Comparison of ENCODE assay signal across 20 cellular contexts in genomic region chr6:15950962-15951569, GRCh38.
DNase-seq lines count a peak whose midpoint lies in the region; ATAC-seq and TF ChIP-seq lines count a peak whose summit lies in the region.
"Had no signal": no experiment of that assay in that cellular context is flagged by ENCODE, and none has a peak within 500 bp of the region (broad histone marks: within the 10 kb centered on the region; RNA-seq: fewer than 3 reads in every experiment).

No MANE protein-coding gene starts in this region.

- TF ChIP-seq EP300 in tibial nerve (IDR thresholded peaks at IDR 0.05) = no peak

- no peak overlapping the region for H3K4me3 ChIP-seq in GM12865 (ENCODE audit: low read depth, low read length)
- H3K4me3 ChIP-seq in OCI-LY3 (ENCODE audit: low read length) = no peak overlapping the region
- H3K4me3 ChIP-seq in tibial nerve = no peak overlapping the region
- H3K4me3 ChIP-seq: SK-N-MC had no signal

- H3K27ac ChIP-seq in OCI-LY3 (ENCODE audit: low read length) (no peak overlapping the region), tibial nerve (no peak overlapping the region)
- H3K27ac ChIP-seq: HL-60 had no signal

- no peaks in the 10 kb centered on the region for H3K36me3 ChIP-seq in OCI-LY3 (replicated peaks; ENCODE audit: low read depth, low read length)
- H3K36me3 ChIP-seq in tibial nerve = no peaks in the 10 kb centered on the region
- H3K36me3 ChIP-seq: BE2C had no signal

- H3K27me3 Mint-ChIP-seq in memory B cell = no peaks in the 10 kb centered on the region
- no peaks in the 10 kb centered on the region for H3K27me3 Mint-ChIP-seq in stimulated activated naive CD8-positive, alpha-beta T cell treated with anti-CD3 and anti-CD28 coated beads, Interleukin-15, amount 100 ng/mL, for 72 hours
- H3K27me3 Mint-ChIP-seq: CD4-positive, CD25-positive, alpha-beta regulatory T cell had no signal

- no peak for TF ChIP-seq POLR2A in tibial nerve (IDR thresholded peaks at IDR 0.05)

- peaks cover 37% of the 10 kb centered on the region for H3K4me1 ChIP-seq in OCI-LY3 (ENCODE audit: low read length)
- H3K4me1 ChIP-seq in tibial nerve = peaks cover 0 to 11% (median 0%) of the 10 kb centered on the region in 4 donors

- H3K9me3 Mint-ChIP-seq in memory B cell = no peaks in the 10 kb centered on the region
- no peaks in the 10 kb centered on the region for H3K9me3 Mint-ChIP-seq in stimulated activated naive CD8-positive, alpha-beta T cell treated with anti-CD3 and anti-CD28 coated beads, Interleukin-15, amount 100 ng/mL, for 72 hours

- H3K4me2 ChIP-seq in OCI-LY3 (ENCODE audit: low read length) = peak overlapping the region; percentile 37

- H3K27ac Mint-ChIP-seq in memory B cell = no peak overlapping the region
- H3K27ac Mint-ChIP-seq in stimulated activated naive CD8-positive, alpha-beta T cell treated with anti-CD3 and anti-CD28 coated beads, Interleukin-15, amount 100 ng/mL, for 72 hours = no peak overlapping the region
- H3K27ac Mint-ChIP-seq: CD4-positive, CD25-positive, alpha-beta regulatory T cell had no signal

- H4K20me1 ChIP-seq in OCI-LY3 (ENCODE audit: insufficient read depth, low read length) = no peaks in the 10 kb centered on the region

- H3K9ac ChIP-seq in OCI-LY3 (ENCODE audit: low read length) = no peak overlapping the region

- no peaks in the 10 kb centered on the region for H3K79me2 ChIP-seq in OCI-LY3 (ENCODE audit: low read length)

- TF ChIP-seq CTCF in GM12865 (IDR thresholded peaks at IDR 0.05; ENCODE audit: insufficient read depth, low read depth, low read length, missing control alignments) (no peak), OCI-LY3 (IDR thresholded peaks at IDR 0.05; ENCODE audit: low read depth, low read length) (no peak), tibial nerve (IDR thresholded peaks at IDR 0.05) (no peak)

- H3K27me3 ChIP-seq in OCI-LY3 (ENCODE audit: low read depth, low read length) (no peaks in the 10 kb centered on the region), tibial nerve (no peaks in the 10 kb centered on the region)
- H3K27me3 ChIP-seq: BE2C had no signal

- H3K9me3 ChIP-seq in OCI-LY3 (ENCODE audit: insufficient read depth, low read length) (no peaks in the 10 kb centered on the region), tibial nerve (no peaks in the 10 kb centered on the region)
- H3K9me3 ChIP-seq: BE2C had no signal

- peak; percentile 82 for ATAC-seq in memory B cell (ENCODE audit: low read depth)
- no peak for ATAC-seq in HG02642 (IDR thresholded peaks at IDR 0.05; ENCODE audit: poor library complexity, unreplicated experiment)
- no peak for ATAC-seq in HG03520 (IDR thresholded peaks at IDR 0.05; ENCODE audit: unreplicated experiment)
- ATAC-seq in stimulated activated naive CD8-positive, alpha-beta T cell treated with anti-CD3 and anti-CD28 coated beads, Interleukin-15, amount 100 ng/mL, for 72 hours = no peak

- H2AFZ ChIP-seq in OCI-LY3 (ENCODE audit: low read depth, low read length) = no peak overlapping the region

- no peaks in the 10 kb centered on the region for H3K36me3 Mint-ChIP-seq in memory B cell
- H3K36me3 Mint-ChIP-seq: CD4-positive, CD25-positive, alpha-beta regulatory T cell had no signal

- peaks cover 11% of the 10 kb centered on the region for H3K4me1 Mint-ChIP-seq in memory B cell
- H3K4me1 Mint-ChIP-seq in stimulated activated naive CD8-positive, alpha-beta T cell treated with anti-CD3 and anti-CD28 coated beads, Interleukin-15, amount 100 ng/mL, for 72 hours = peaks cover 3% of the 10 kb centered on the region

- WGBS in tibial nerve, 2 donors = 77 to 86% methylated on average over 3 of the region's 3 CpGs

- no peak overlapping the region for H3K4me3 Mint-ChIP-seq in memory B cell
- no peak overlapping the region for H3K4me3 Mint-ChIP-seq in stimulated activated naive CD8-positive, alpha-beta T cell treated with anti-CD3 and anti-CD28 coated beads, Interleukin-15, amount 100 ng/mL, for 72 hours
- H3K4me3 Mint-ChIP-seq: CD4-positive, CD25-positive, alpha-beta regulatory T cell had no signal

- DNase-seq in GM12865 (ENCODE audit: low read depth) = peak; percentile 28
- no peak for DNase-seq in memory B cell (ENCODE audit: low spot score in 2 of 2)
- no peak for DNase-seq in stimulated activated naive CD8-positive, alpha-beta T cell treated with anti-CD3 and anti-CD28 coated beads, Interleukin-15, amount 100 ng/mL, for 72 hours
- no peak for DNase-seq in tibial nerve (ENCODE audit: low spot score in 2 of 2)
- DNase-seq: CD4-positive, CD25-positive, alpha-beta regulatory T cell; DND-41; Karpas-422; NCI-H1092; NCI-H1436; NCI-H187; NCI-H2081 treated with DMSO at 0.1 percent for 48 hours; NCI-H345; NCI-H510A treated with DMSO at 0.1 percent for 48 hours; SIG-M5 had no signal
